In genomic region chr1:200737647-200738296, GRCh38 we compare ENCODE assay signal across 1 cellular context.
TF ChIP-seq lines count a peak whose summit lies in the region.

No MANE protein-coding gene starts in this region.

TF ChIP-seq in HCT116, 20 proteins besides CTCF, POLR2A, EP300 and RAD21 (continued from another document):
- TF ChIP-seq REST (IDR thresholded peaks at IDR 0.05; ENCODE audit: low read depth) (no peak), EZH2phosphoT487 (IDR thresholded peaks at IDR 0.05; ENCODE audit: borderline replicate concordance) (no peak)
